Comparison of ENCODE assay signal across 8 cellular contexts in the genomic region with DNA sequence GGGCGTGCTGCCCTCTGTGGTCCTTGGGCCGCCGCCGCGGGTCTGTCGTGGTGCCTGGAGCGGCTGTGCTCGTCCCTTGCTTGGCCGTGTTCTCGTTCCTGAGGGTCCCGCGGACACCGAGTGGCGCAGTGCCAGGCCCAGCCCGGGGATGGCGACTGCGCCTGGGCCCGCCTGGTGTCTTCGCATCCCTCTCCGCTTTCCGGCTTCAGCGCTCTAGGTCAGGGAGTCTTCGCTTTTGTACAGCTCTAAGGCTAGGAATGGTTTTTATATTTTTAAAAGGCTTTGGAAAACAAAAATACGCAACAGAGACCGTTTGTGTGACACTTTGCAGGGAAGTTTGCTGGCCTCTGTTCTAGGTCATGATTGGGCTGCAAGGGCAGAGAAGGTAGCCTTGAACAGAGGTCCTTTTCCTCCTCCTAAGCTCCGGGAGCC. TPM values are rescaled to one million over a fixed set of nuclear protein-coding genes. Genes with fewer than 3 reads are reported as not detected.
DNase-seq lines count a peak whose midpoint lies in the region; ATAC-seq and TF ChIP-seq lines count a peak whose summit lies in the region.

No MANE protein-coding gene starts in this region.

- H3K27ac ChIP-seq in AG04450 (ENCODE audit: low read depth, low read length), result peak overlapping the region; percentile 11
- peak overlapping the region; percentile 79 to 85 for H3K27ac ChIP-seq in left lung
- H3K27ac ChIP-seq in stomach smooth muscle (ENCODE audit: low read length), result no peak overlapping the region

- H3K4me1 ChIP-seq in NT2/D1 (ENCODE audit: insufficient read depth, insufficient read length), result peaks cover 6% of the 10 kb centered on the region
- peaks cover 6 to 30% of the 10 kb centered on the region in 2 donors for H3K4me1 ChIP-seq in left lung
- peaks cover 14% of the 10 kb centered on the region for H3K4me1 ChIP-seq in stomach smooth muscle (ENCODE audit: control insufficient read depth, insufficient read depth, low read length)

- CTCF ChIA-PET in AG04450 (lab: Charles Lee), result interaction anchor here (0.6 kb wide), 1 partner anchor 568 kb away, joined by 3 read pairs; no protein-coding TSS in a partner anchor

- H3K36me3 ChIP-seq in NT2/D1 (ENCODE audit: insufficient read depth, insufficient read length, low read length) (peaks cover 40% of the 10 kb centered on the region), left lung (peaks cover 0 to 13% of the 10 kb centered on the region in 2 donors), stomach smooth muscle (ENCODE audit: control insufficient read depth in 2 of 2, insufficient read depth in 2 of 2, low read length in 2 of 2) (peaks cover 6 to 11% of the 10 kb centered on the region in 2 donors)

- ATAC-seq in GM18498 (IDR thresholded peaks at IDR 0.05; ENCODE audit: unreplicated experiment) (peak; percentile 33), HG02938 (IDR thresholded peaks at IDR 0.05; ENCODE audit: unreplicated experiment) (peak; percentile 29), left lung (peak; percentile 17)

- POLR2A ChIA-PET in AG04450 (lab: Yijun Ruan, JAX), result no interaction called here

- peak overlapping the region; percentile 99 for H3K9ac ChIP-seq in NT2/D1 (ENCODE audit: insufficient read length, low read depth)
- H3K9ac ChIP-seq in stomach smooth muscle (ENCODE audit: low read length in 2 of 2), result peak overlapping the region; percentile 80 to 81

- H3K9me3 ChIP-seq in AG04450 (ENCODE audit: control insufficient read depth, insufficient read depth, low read length), result no peaks in the 10 kb centered on the region
- H3K9me3 ChIP-seq in NT2/D1 (ENCODE audit: insufficient read depth, low read length), result no peaks in the 10 kb centered on the region
- no peaks in the 10 kb centered on the region for H3K9me3 ChIP-seq in left lung
- no peaks in the 10 kb centered on the region for H3K9me3 ChIP-seq in stomach smooth muscle (ENCODE audit: control insufficient read depth in 2 of 2, low read length in 2 of 2)

- intact Hi-C loops in left lung (cut with DNase I), result no loop called here

- no peak for TF ChIP-seq CTCF in AG04450 (IDR thresholded peaks at IDR 0.05; ENCODE audit: low read depth, low read length)
- no peak for TF ChIP-seq CTCF in left lung (IDR thresholded peaks at IDR 0.05)

- no peaks in the 10 kb centered on the region for H3K27me3 ChIP-seq in AG04450 (ENCODE audit: control insufficient read depth, insufficient read depth, low read length)
- no peaks in the 10 kb centered on the region for H3K27me3 ChIP-seq in NT2/D1 (ENCODE audit: insufficient read depth, insufficient read length)
- no peaks in the 10 kb centered on the region for H3K27me3 ChIP-seq in left lung
- no peaks in the 10 kb centered on the region for H3K27me3 ChIP-seq in stomach smooth muscle (ENCODE audit: control insufficient read depth in 1 of 2, insufficient read depth in 2 of 2, low read length in 2 of 2)

- H3K4me3 ChIP-seq in AG04450 (ENCODE audit: low read depth, low read length) (peak overlapping the region; percentile 100), NT2/D1 (ENCODE audit: insufficient read length, low read depth) (peak overlapping the region; percentile 98), left lung (peak overlapping the region; percentile 63 to 76), stomach smooth muscle (ENCODE audit: low read length in 2 of 2) (peak overlapping the region; percentile 84 to 97)

- DNase-seq in AG04450 (ENCODE audit: low read depth, low spot score), result no peak
- DNase-seq in NT2/D1 (ENCODE audit: low read depth, low spot score), result no peak
- DNase-seq in central memory CD4-positive, alpha-beta T cell, result peak; percentile 23
- peak in 1 of 2 donors; percentile 46 for DNase-seq in left lung
- DNase-seq in NCI-H1930 (lab: John Stamatoyannopoulos, UW), result no peak

RNA-seq across cellular contexts. Expression of a gene that starts 0.7 kb away (rescaled TPM):
- 346 and 433 TPM in 2 replicates for polyA plus RNA-seq in AG04450 (2011; rRNA removed)
- 122 and 126 TPM in 2 replicates for polyA minus RNA-seq in AG04450 (2011; rRNA and poly(A)+ RNA removed)
- total RNA-seq in left lung, result 100 to 1,000 TPM; 142 to 158 TPM
